27 cellular contexts compared by ENCODE assay signal in genomic region chr10:75095631-75096030, GRCh38.
"Had no signal": no experiment of that assay in that cellular context is flagged by ENCODE, and none has a peak within 500 bp of the region (broad histone marks: within the 10 kb centered on the region; RNA-seq: fewer than 3 reads in every experiment).

No MANE protein-coding gene starts in this region.

- H3K9me3 ChIP-seq: ovary, prostate gland, right atrium auricular region, right lobe of liver, sigmoid colon, stomach, thoracic aorta, thyroid gland, tibial nerve, upper lobe of left lung, vagina had no signal

- H3K27ac ChIP-seq: ovary, parathyroid adenoma, prostate gland, right atrium auricular region, right lobe of liver, sigmoid colon, stomach, thoracic aorta, thyroid gland, tibial nerve, upper lobe of left lung, vagina had no signal

- H2AFZ ChIP-seq: parathyroid adenoma had no signal

- DNase-seq: naive B cell; naive thymus-derived CD8-positive, alpha-beta T cell; nephron progenitor cell; occipital lobe; ovary; retina; right lobe of liver; sigmoid colon; small intestine; stimulated activated CD4-positive, alpha-beta T cell treated with anti-CD3 and anti-CD28 coated beads, Interleukin-15, amount 100 ng/mL, for 24 hours; stimulated activated CD4-positive, alpha-beta T cell treated with anti-CD3 and anti-CD28 coated beads, Interleukin-2, amount 100 ng/mL, for 24 hours; stimulated activated CD4-positive, alpha-beta T cell treated with anti-CD3 and anti-CD28 coated beads, Interleukin-2, amount 100 ng/mL, for 48 hours; stimulated activated CD4-positive, alpha-beta T cell treated with anti-CD3 and anti-CD28 coated beads, Interleukin-4, amount 100 ng/mL, for 24 hours; stimulated activated naive B cell treated with anti-CD40 and anti-IgM and Interleukin-4, amounts not matched to agents 10 μg/mL and 1 μg/mL and 100 μg/mL, for 72 hours; stimulated activated naive CD4-positive, alpha-beta T cell treated with Interleukin-2 at 50 U/mL for 16 hours; stomach; thyroid gland; trophoblast cell; upper lobe of left lung had no signal

- H3K9ac ChIP-seq: parathyroid adenoma had no signal

- H3K4me1 ChIP-seq: prostate gland had no signal

- H3K27me3 ChIP-seq: ovary, right atrium auricular region, right lobe of liver, sigmoid colon, stomach, thyroid gland, tibial nerve, upper lobe of left lung, vagina had no signal

- H3K4me3 ChIP-seq: ovary, prostate gland, right atrium auricular region, right lobe of liver, sigmoid colon, stomach, thoracic aorta, thyroid gland, tibial nerve, upper lobe of left lung, vagina had no signal

- H3K36me3 ChIP-seq: ovary, prostate gland, right atrium auricular region, right lobe of liver, sigmoid colon, stomach, thoracic aorta, thyroid gland, tibial nerve, upper lobe of left lung, vagina had no signal

- ATAC-seq: naive thymus-derived CD8-positive, alpha-beta T cell; natural killer cell treated with Interleukin-12 subunit alpha and Interleukin-12 subunit beta and Interleukin-15 and Interleukin-18, amount 100 ng/mL, for 72 hours; right lobe of liver; stimulated activated effector memory CD8-positive, alpha-beta T cell treated with anti-CD3 and anti-CD28 coated beads, Interleukin-12 subunit alpha, Interleukin-12 subunit beta, amount 100 ng/mL, for 72 hours; stimulated activated naive B cell treated with anti-CD40 and anti-IgM and Interleukin-4, amounts not matched to agents 10 μg/mL and 1 μg/mL and 100 μg/mL, for 72 hours had no signal
